8 cellular contexts compared by ENCODE assay signal in the genomic region with DNA sequence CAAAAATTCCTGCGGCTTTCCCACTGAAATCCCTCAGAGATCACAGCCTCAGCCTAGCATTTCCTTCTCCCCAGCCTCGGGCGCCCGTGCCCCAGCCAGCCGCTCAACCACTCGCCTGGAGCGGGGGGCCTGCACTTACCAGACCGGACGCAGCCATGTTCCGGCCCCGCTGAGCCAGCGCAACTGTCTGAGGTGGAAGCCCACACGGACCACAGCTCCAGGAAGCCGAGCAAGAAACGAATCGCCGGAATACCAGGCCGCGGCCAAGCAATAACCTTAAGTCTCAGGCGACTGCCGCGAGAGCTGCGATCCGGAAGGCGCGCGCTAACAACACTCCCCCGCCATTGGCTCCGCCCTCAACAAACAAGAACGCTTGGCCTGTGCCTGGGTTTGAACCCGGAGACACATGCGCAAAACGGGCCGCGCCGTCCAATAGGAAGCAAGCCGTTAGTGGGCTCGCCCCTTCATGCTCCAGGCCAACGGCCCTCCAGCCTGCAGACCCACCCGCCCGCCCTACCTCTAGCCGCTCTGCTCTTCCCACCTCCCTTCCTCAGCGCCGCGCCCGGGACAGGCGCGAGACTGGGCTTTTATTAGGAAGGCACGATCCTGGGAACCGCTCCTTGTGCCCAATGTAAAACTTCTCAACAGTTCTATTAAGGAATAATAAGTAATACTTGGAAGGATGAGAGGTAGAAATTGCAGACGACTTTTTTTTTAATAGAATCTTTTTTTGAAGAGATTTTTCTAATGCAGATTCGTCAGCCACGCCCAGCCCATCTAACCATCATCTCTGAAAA. TPM values are rescaled to one million over a fixed set of nuclear protein-coding genes. Genes with fewer than 3 reads are reported as not detected.
DNase-seq lines count a peak whose midpoint lies in the region; ATAC-seq and TF ChIP-seq lines count a peak whose summit lies in the region.

A gene with protein sequence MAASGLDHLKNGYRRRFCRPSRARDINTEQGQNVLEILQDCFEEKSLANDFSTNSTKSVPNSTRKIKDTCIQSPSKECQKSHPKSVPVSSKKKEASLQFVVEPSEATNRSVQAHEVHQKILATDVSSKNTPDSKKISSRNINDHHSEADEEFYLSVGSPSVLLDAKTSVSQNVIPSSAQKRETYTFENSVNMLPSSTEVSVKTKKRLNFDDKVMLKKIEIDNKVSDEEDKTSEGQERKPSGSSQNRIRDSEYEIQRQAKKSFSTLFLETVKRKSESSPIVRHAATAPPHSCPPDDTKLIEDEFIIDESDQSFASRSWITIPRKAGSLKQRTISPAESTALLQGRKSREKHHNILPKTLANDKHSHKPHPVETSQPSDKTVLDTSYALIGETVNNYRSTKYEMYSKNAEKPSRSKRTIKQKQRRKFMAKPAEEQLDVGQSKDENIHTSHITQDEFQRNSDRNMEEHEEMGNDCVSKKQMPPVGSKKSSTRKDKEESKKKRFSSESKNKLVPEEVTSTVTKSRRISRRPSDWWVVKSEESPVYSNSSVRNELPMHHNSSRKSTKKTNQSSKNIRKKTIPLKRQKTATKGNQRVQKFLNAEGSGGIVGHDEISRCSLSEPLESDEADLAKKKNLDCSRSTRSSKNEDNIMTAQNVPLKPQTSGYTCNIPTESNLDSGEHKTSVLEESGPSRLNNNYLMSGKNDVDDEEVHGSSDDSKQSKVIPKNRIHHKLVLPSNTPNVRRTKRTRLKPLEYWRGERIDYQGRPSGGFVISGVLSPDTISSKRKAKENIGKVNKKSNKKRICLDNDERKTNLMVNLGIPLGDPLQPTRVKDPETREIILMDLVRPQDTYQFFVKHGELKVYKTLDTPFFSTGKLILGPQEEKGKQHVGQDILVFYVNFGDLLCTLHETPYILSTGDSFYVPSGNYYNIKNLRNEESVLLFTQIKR (minus strand): TSS at position 305 of the 797 bp plus-strand sequence. CDS start 148 bp downstream, at position 157.

- DNase-seq in NCI-H187 (lab: John Stamatoyannopoulos, UW) (peak; percentile 95 to 98), T-helper 2 cell (peak; percentile 72 to 98 (median 87)), right atrium auricular region (ENCODE audit: low spot score) (peak; percentile 97), pulmonary artery endothelial cell (ENCODE audit: low read depth, low spot score) (peak; percentile 95), uterus (peak; percentile 96 to 97)

- H3K4me1 ChIP-seq in right atrium auricular region (peaks cover 0 to 16% of the 10 kb centered on the region in 2 donors), uterus (no peaks in the 10 kb centered on the region)

- ATAC-seq in GM18498 (IDR thresholded peaks at IDR 0.05; ENCODE audit: unreplicated experiment) = peak; percentile 96
- ATAC-seq in HG02938 (IDR thresholded peaks at IDR 0.05; ENCODE audit: unreplicated experiment) = peak; percentile 93

- H3K36me3 ChIP-seq in right atrium auricular region (no peaks in the 10 kb centered on the region), uterus (no peaks in the 10 kb centered on the region)

- peak within 1 kb of the TSS; percentile 76 to 85 for H3K4me3 ChIP-seq in right atrium auricular region
- H3K4me3 ChIP-seq in uterus = peak within 1 kb of the TSS; percentile 67 to 72

- H3K27me3 ChIP-seq in right atrium auricular region (no peaks in the 10 kb centered on the region), uterus (no peaks in the 10 kb centered on the region)

- TF ChIP-seq CTCF in right atrium auricular region (IDR thresholded peaks at IDR 0.05) (no peak), uterus (IDR thresholded peaks at IDR 0.05) (no peak)

- H3K9me3 ChIP-seq in right atrium auricular region (no peaks in the 10 kb centered on the region), uterus (no peaks in the 10 kb centered on the region)

- peak; percentile 63 to 76 for TF ChIP-seq POLR2A in uterus (IDR thresholded peaks at IDR 0.05)

- intact Hi-C loops in uterus (cut with DNase I; ENCODE audit: low total_unique reads) = no loop called here

- H3K27ac ChIP-seq in angular gyrus (ENCODE audit: low read depth, low read length) = peak within 1 kb of the TSS; percentile 80
- H3K27ac ChIP-seq in right atrium auricular region = peak within 1 kb of the TSS; percentile 85 to 93
- peak within 1 kb of the TSS; percentile 90 to 92 for H3K27ac ChIP-seq in uterus

RNA-seq across cellular contexts. Expression of the gene that starts here (rescaled TPM):
- total RNA-seq in right atrium auricular region (1 to 10 TPM; 6.6 to 7.9 TPM), pulmonary artery endothelial cell (11.9 and 14.1 TPM in 2 replicates), uterus (10 to 100 TPM; 10.8 to 63.0 (median 29.1) TPM)

Comparison
In these comparisons a context has a peak if more than half of its experiments do, and no peak if none do; other contexts are left out.
1. Peak in every context shown above with its lines: DNase-seq, ATAC-seq, H3K4me3 ChIP-seq and H3K27ac ChIP-seq.